13 cellular contexts compared by ENCODE assay signal in the genomic region with DNA sequence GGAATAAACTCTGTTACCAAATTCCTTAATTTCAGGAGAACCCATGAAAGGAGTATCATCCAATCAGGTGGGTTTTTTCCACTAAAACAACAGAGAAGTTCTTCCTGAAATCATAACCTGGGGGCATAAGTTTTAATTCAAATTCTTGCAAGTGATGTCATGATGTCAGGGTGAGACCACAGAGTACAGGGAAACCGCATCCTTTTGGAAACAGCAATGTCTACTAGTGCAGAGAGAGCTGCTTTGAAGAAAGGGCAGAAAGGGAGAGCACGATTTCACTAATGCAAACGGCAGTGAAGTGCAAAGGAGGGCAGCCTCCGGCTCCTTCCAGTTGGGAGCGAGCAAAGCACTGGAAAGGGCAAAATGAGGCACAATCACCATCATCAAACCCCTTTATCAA.
"Had no signal": no experiment of that assay in that cellular context is flagged by ENCODE, and none has a peak within 500 bp of the region (broad histone marks: within the 10 kb centered on the region; RNA-seq: fewer than 3 reads in every experiment).

No MANE protein-coding gene starts in this region.

- H3K27ac Mint-ChIP-seq: activated CD4-positive, alpha-beta memory T cell treated with anti-CD3 and anti-CD28 coated beads for 36 hours; dendritic cell treated with granulocyte-macrophage colony-stimulating factor and Interleukin-4, amounts not matched to agents 40 ng/mL and 50 ng/mL, for 4 days; endodermal cell; stimulated activated effector memory CD8-positive, alpha-beta T cell treated with anti-CD3 and anti-CD28 coated beads, Interleukin-12 subunit alpha, Interleukin-12 subunit beta, amount 100 ng/mL, for 72 hours had no signal

- H3K36me3 Mint-ChIP-seq: activated CD4-positive, alpha-beta memory T cell treated with anti-CD3 and anti-CD28 coated beads for 36 hours; stimulated activated effector memory CD8-positive, alpha-beta T cell treated with anti-CD3 and anti-CD28 coated beads, Interleukin-12 subunit alpha, Interleukin-12 subunit beta, amount 100 ng/mL, for 72 hours had no signal

- H3K4me3 ChIP-seq: adrenal gland, body of pancreas, lower lobe of right lung, pancreas, skin epidermis, tibial nerve had no signal

- H3K9me3 ChIP-seq: adrenal gland, body of pancreas, lower lobe of right lung, pancreas, tibial nerve had no signal

- DNase-seq: activated CD4-positive, alpha-beta memory T cell treated with anti-CD3 and anti-CD28 coated beads for 36 hours; activated naive CD4-positive, alpha-beta T cell treated with Interleukin-2 at 50 U/mL for 16 hours; body of pancreas; endodermal cell; hypothalamus; lower lobe of right lung; midbrain had no signal

- ATAC-seq: body of pancreas; pancreas; stimulated activated effector memory CD8-positive, alpha-beta T cell treated with anti-CD3 and anti-CD28 coated beads, Interleukin-12 subunit alpha, Interleukin-12 subunit beta, amount 100 ng/mL, for 72 hours had no signal

- H3K27ac ChIP-seq: adrenal gland, body of pancreas, pancreas, skin epidermis had no signal

- H3K36me3 ChIP-seq: adrenal gland, lower lobe of right lung, pancreas, tibial nerve had no signal

- H3K4me3 Mint-ChIP-seq: activated CD4-positive, alpha-beta memory T cell treated with anti-CD3 and anti-CD28 coated beads for 36 hours; dendritic cell treated with granulocyte-macrophage colony-stimulating factor and Interleukin-4, amounts not matched to agents 40 ng/mL and 50 ng/mL, for 4 days; endodermal cell; stimulated activated effector memory CD8-positive, alpha-beta T cell treated with anti-CD3 and anti-CD28 coated beads, Interleukin-12 subunit alpha, Interleukin-12 subunit beta, amount 100 ng/mL, for 72 hours had no signal

- H3K9me3 Mint-ChIP-seq: activated CD4-positive, alpha-beta memory T cell treated with anti-CD3 and anti-CD28 coated beads for 36 hours; dendritic cell treated with granulocyte-macrophage colony-stimulating factor and Interleukin-4, amounts not matched to agents 40 ng/mL and 50 ng/mL, for 4 days; endodermal cell; stimulated activated effector memory CD8-positive, alpha-beta T cell treated with anti-CD3 and anti-CD28 coated beads, Interleukin-12 subunit alpha, Interleukin-12 subunit beta, amount 100 ng/mL, for 72 hours had no signal

- H3K27me3 ChIP-seq: adrenal gland, body of pancreas, pancreas, tibial nerve had no signal
